Comparison of ENCODE assay signal across 18 cellular contexts in the genomic region with DNA sequence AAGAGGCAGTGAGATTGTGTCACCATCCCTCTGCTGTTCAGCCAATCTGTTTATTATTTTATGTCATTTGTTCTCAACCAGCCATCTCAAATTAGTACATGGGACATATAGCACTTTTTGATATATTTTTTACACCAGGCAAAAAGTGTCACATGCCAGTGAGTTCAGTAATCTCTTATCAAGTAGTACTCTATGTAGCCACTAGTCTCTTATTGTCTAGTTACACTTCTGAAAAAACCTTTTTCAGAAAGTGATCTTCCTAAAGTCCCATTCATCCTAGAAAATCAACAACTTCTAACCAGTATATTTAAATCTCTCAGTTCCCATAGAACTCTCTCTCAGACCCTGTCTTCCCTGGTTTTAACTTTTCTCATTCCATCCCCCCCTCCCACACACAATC.
DNase-seq lines count a peak whose midpoint lies in the region; ATAC-seq and TF ChIP-seq lines count a peak whose summit lies in the region.
"Had no signal": no experiment of that assay in that cellular context is flagged by ENCODE, and none has a peak within 500 bp of the region (broad histone marks: within the 10 kb centered on the region; RNA-seq: fewer than 3 reads in every experiment).

No MANE protein-coding gene starts in this region.

- H3K27ac ChIP-seq in HCT116 (ENCODE audit: low read depth, low read length) (no peak overlapping the region), endodermal cell (ENCODE audit: low read depth, low read length) (no peak overlapping the region)
- H3K27ac ChIP-seq: C4-2B, HL-60, KMS-11 had no signal

- H3K27ac Mint-ChIP-seq in endodermal cell: no peak overlapping the region
- H3K27ac Mint-ChIP-seq in type B pancreatic cell: no peak overlapping the region
- H3K27ac Mint-ChIP-seq: CD4-positive, alpha-beta T cell had no signal

- POLR2A ChIA-PET in HCT116 (lab: Charles Lee): no interaction called here

- no peaks in the 10 kb centered on the region for H4K20me1 ChIP-seq in HCT116 (ENCODE audit: insufficient read depth)

- no peaks in the 10 kb centered on the region for H3K9me2 ChIP-seq in HCT116 (ENCODE audit: insufficient read depth)

- H3K36me3 Mint-ChIP-seq in endodermal cell (ENCODE audit: low read depth): no peaks in the 10 kb centered on the region
- H3K36me3 Mint-ChIP-seq in type B pancreatic cell: no peaks in the 10 kb centered on the region

- H3K9me3 Mint-ChIP-seq in endodermal cell (no peaks in the 10 kb centered on the region), type B pancreatic cell (no peaks in the 10 kb centered on the region)

- H3K4me1 Mint-ChIP-seq in endodermal cell (peaks cover 2% of the 10 kb centered on the region), type B pancreatic cell (ENCODE audit: unreplicated experiment) (no peaks in the 10 kb centered on the region)

- H2AFZ ChIP-seq in HCT116 (ENCODE audit: low read depth, low read length, poor library complexity, severe bottlenecking): no peak overlapping the region

- CTCF ChIA-PET in HCT116 (lab: Charles Lee): no interaction called here

- H3K36me3 ChIP-seq in HCT116 (ENCODE audit: control insufficient read depth in 1 of 2, insufficient read depth in 2 of 2, low read length in 2 of 2) (no peaks in the 10 kb centered on the region), endodermal cell (ENCODE audit: control insufficient read depth, insufficient read depth, low read length) (no peaks in the 10 kb centered on the region)
- H3K36me3 ChIP-seq: HAP-1 had no signal

- H3K27me3 Mint-ChIP-seq in endodermal cell (ENCODE audit: insufficient read depth) (no peaks in the 10 kb centered on the region), type B pancreatic cell (no peaks in the 10 kb centered on the region)
- H3K27me3 Mint-ChIP-seq: CD4-positive, alpha-beta T cell had no signal

- H3K27me3 ChIP-seq in HCT116 (ENCODE audit: insufficient read depth, low read length) (no peaks in the 10 kb centered on the region), endodermal cell (ENCODE audit: control insufficient read depth, insufficient read depth, low read length, poor library complexity, severe bottlenecking) (no peaks in the 10 kb centered on the region)

- H3K4me2 ChIP-seq in HCT116 (ENCODE audit: low read length): no peak overlapping the region
- H3K4me2 ChIP-seq: KMS-11 had no signal

- H3K9ac ChIP-seq in HCT116 (ENCODE audit: low read length): no peak overlapping the region
- no peak overlapping the region for H3K9ac ChIP-seq in endodermal cell (ENCODE audit: extremely low read depth, low read length, poor library complexity, severe bottlenecking)
- H3K9ac ChIP-seq: KMS-11 had no signal

- no peaks in the 10 kb centered on the region for H3K79me2 ChIP-seq in HCT116 (ENCODE audit: insufficient read depth, low read length)

- H3K9me3 ChIP-seq in HCT116 (ENCODE audit: control insufficient read depth in 1 of 2, insufficient read depth in 1 of 2, low read depth in 1 of 2, low read length in 2 of 2) (no peaks in the 10 kb centered on the region), endodermal cell (ENCODE audit: control insufficient read depth, low read length) (no peaks in the 10 kb centered on the region)
- H3K9me3 ChIP-seq: Caco-2, HAP-1 had no signal

- no peak overlapping the region for H3K4me3 ChIP-seq in HCT116 (replicated peaks in 1 of 2; ENCODE audit: low read depth in 1 of 2, low read length in 2 of 2)
- H3K4me3 ChIP-seq in endodermal cell (ENCODE audit: low read length): no peak overlapping the region
- H3K4me3 ChIP-seq: HAP-1 had no signal

- ATAC-seq in HCT116: peak; percentile 40; the same call in 1 of the 2 replicates
- ATAC-seq in HG03520 (IDR thresholded peaks at IDR 0.05; ENCODE audit: unreplicated experiment): peak; percentile 48
- ATAC-seq in HG02798 (IDR thresholded peaks at IDR 0.05; ENCODE audit: poor library complexity, unreplicated experiment): no peak
- no peak for ATAC-seq in HG03469 (IDR thresholded peaks at IDR 0.05; ENCODE audit: unreplicated experiment)

- no peak for TF ChIP-seq CTCF in HCT116 (IDR thresholded peaks at IDR 0.05 in 2 of 3, conservative IDR thresholded peaks at IDR 0.05 in 1 of 3; ENCODE audit: borderline replicate concordance in 1 of 3, insufficient read depth in 1 of 3, low read depth in 2 of 3, low read length in 2 of 3)
- TF ChIP-seq CTCF in endodermal cell (conservative IDR thresholded peaks at IDR 0.05): peak; percentile 46
- peak; percentile 55 for TF ChIP-seq CTCF in type B pancreatic cell (conservative IDR thresholded peaks at IDR 0.05)

- DNase-seq in HCT116 (ENCODE audit: low read depth, low spot score) (no peak), endodermal cell (no peak), type B pancreatic cell (ENCODE audit: extremely low spot score, unreplicated experiment) (no peak), NCI-H345 treated with DMSO at 0.1 percent for 48 hours (lab: John Stamatoyannopoulos, UW; ENCODE audit: unreplicated experiment) (no peak)
- DNase-seq: ACHN; AML-193; Caco-2; CD4-positive, alpha-beta T cell; DMS153; DND-41; EL had no signal

- H3K4me3 Mint-ChIP-seq in endodermal cell (no peak overlapping the region), type B pancreatic cell (no peak overlapping the region)
- H3K4me3 Mint-ChIP-seq: CD4-positive, alpha-beta T cell had no signal

- intact Hi-C loops in HCT116 (cut with micrococcal nuclease): no loop called here

- no TSS peak for BruUV-seq in HCT116 (replicated peaks; lab: Mats Ljungman, UMichigan)

- no peak for TF ChIP-seq POLR2A in HCT116 (IDR thresholded peaks at IDR 0.05; ENCODE audit: borderline replicate concordance, extremely low read depth, insufficient read depth, insufficient read length)

- RAD21 ChIA-PET in HCT116 (lab: Charles Lee; ENCODE audit: low non-redundant PET in 1 of 2, low total read pairs in 2 of 2, uncharacterized antibody in 2 of 2, unreplicated experiment in 2 of 2): no interaction called here

- H3K4me1 ChIP-seq in HCT116 (ENCODE audit: control insufficient read depth in 1 of 2, insufficient read depth in 2 of 2, low read length in 2 of 2) (no peaks in the 10 kb centered on the region), endodermal cell (ENCODE audit: control insufficient read depth, insufficient read depth, low read length) (no peaks in the 10 kb centered on the region)
- H3K4me1 ChIP-seq: Caco-2 had no signal

- TF ChIP-seq RAD21 in HCT116 (IDR thresholded peaks at IDR 0.05; ENCODE audit: low read depth): no peak

TF ChIP-seq in HCT116, 20 proteins besides CTCF, POLR2A, EP300 and RAD21:
- TF ChIP-seq TCF7L2 (IDR thresholded peaks at IDR 0.05; ENCODE audit: borderline replicate concordance, extremely low read depth, insufficient read depth, insufficient read length): no peak
- TF ChIP-seq, protein P1, sequence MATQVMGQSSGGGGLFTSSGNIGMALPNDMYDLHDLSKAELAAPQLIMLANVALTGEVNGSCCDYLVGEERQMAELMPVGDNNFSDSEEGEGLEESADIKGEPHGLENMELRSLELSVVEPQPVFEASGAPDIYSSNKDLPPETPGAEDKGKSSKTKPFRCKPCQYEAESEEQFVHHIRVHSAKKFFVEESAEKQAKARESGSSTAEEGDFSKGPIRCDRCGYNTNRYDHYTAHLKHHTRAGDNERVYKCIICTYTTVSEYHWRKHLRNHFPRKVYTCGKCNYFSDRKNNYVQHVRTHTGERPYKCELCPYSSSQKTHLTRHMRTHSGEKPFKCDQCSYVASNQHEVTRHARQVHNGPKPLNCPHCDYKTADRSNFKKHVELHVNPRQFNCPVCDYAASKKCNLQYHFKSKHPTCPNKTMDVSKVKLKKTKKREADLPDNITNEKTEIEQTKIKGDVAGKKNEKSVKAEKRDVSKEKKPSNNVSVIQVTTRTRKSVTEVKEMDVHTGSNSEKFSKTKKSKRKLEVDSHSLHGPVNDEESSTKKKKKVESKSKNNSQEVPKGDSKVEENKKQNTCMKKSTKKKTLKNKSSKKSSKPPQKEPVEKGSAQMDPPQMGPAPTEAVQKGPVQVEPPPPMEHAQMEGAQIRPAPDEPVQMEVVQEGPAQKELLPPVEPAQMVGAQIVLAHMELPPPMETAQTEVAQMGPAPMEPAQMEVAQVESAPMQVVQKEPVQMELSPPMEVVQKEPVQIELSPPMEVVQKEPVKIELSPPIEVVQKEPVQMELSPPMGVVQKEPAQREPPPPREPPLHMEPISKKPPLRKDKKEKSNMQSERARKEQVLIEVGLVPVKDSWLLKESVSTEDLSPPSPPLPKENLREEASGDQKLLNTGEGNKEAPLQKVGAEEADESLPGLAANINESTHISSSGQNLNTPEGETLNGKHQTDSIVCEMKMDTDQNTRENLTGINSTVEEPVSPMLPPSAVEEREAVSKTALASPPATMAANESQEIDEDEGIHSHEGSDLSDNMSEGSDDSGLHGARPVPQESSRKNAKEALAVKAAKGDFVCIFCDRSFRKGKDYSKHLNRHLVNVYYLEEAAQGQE (IDR thresholded peaks at IDR 0.05; ENCODE audit: low read depth): no peak
- TF ChIP-seq SIN3A (IDR thresholded peaks at IDR 0.05; ENCODE audit: low read depth): no peak
- no peak for TF ChIP-seq FOSL1 (IDR thresholded peaks at IDR 0.05; ENCODE audit: low read depth)
- no peak for TF ChIP-seq EGR1 (IDR thresholded peaks at IDR 0.05; ENCODE audit: low read depth)
- no peak for TF ChIP-seq POLR2AphosphoS5 (IDR thresholded peaks at IDR 0.05; ENCODE audit: low read depth, low read length)
- no peak for TF ChIP-seq CEBPB (IDR thresholded peaks at IDR 0.05; ENCODE audit: low read depth)
- no peak for TF ChIP-seq SRF (IDR thresholded peaks at IDR 0.05; ENCODE audit: low read depth)
- TF ChIP-seq EZH2phosphoT487 (IDR thresholded peaks at IDR 0.05; ENCODE audit: borderline replicate concordance): no peak
- no peak for TF ChIP-seq CBX3 (IDR thresholded peaks at IDR 0.05; ENCODE audit: low read depth)
- no peak for TF ChIP-seq SP1 (IDR thresholded peaks at IDR 0.05; ENCODE audit: low read depth)
- TF ChIP-seq, protein P2, sequence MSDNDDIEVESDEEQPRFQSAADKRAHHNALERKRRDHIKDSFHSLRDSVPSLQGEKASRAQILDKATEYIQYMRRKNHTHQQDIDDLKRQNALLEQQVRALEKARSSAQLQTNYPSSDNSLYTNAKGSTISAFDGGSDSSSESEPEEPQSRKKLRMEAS (IDR thresholded peaks at IDR 0.05): no peak
- TF ChIP-seq YY1 (IDR thresholded peaks at IDR 0.05; ENCODE audit: extremely low read depth, insufficient replicate concordance, low read depth, low read length): no peak
- TF ChIP-seq EZH2 (IDR thresholded peaks at IDR 0.05): no peak
- no peak for TF ChIP-seq JUND (IDR thresholded peaks at IDR 0.05)
- TF ChIP-seq ELF1 (IDR thresholded peaks at IDR 0.05; ENCODE audit: borderline replicate concordance, low read depth): no peak
- TF ChIP-seq ZFX (IDR thresholded peaks at IDR 0.05): no peak
- TF ChIP-seq ATF3 (IDR thresholded peaks at IDR 0.05): no peak

Comparison
In these comparisons a context has a peak if more than half of its experiments do, and no peak if none do; other contexts are left out.
1. ATAC-seq: peak in HCT116 (single experiment) and HG03520 (single experiment); none in HG02798 (single experiment) and HG03469 (single experiment).
2. CTCF ChIP-seq: peak in endodermal cell (single experiment) and type B pancreatic cell (single experiment); none in HCT116 (0 of 3).